Comparison of ENCODE assay signal across 8 cellular contexts in genomic region chr5:6765612-6766525, GRCh38. TPM values are rescaled to one million over a fixed set of nuclear protein-coding genes. Genes with fewer than 3 reads are reported as not detected.
DNase-seq lines count a peak whose midpoint lies in the region; ATAC-seq and TF ChIP-seq lines count a peak whose summit lies in the region.

No MANE protein-coding gene starts in this region.

- peaks cover 7% of the 10 kb centered on the region for H3K4me1 Mint-ChIP-seq in activated naive CD8-positive, alpha-beta T cell treated with anti-CD3 and anti-CD28 coated beads, Interleukin-2, amount 50 U/mL, for 24 hours

- H3K27me3 Mint-ChIP-seq in activated naive CD8-positive, alpha-beta T cell treated with anti-CD3 and anti-CD28 coated beads, Interleukin-2, amount 50 U/mL, for 24 hours = no peaks in the 10 kb centered on the region

- no peak overlapping the region for H3K4me3 ChIP-seq in GM12875 (ENCODE audit: low read depth, low read length)
- peak overlapping the region; percentile 42 for H3K4me3 ChIP-seq in rectal smooth muscle tissue (ENCODE audit: low read length)

- H3K9ac ChIP-seq in rectal smooth muscle tissue (ENCODE audit: low read length) = no peak overlapping the region

- H3K4me1 ChIP-seq in rectal smooth muscle tissue (ENCODE audit: control insufficient read depth, insufficient read depth, low read length) = no peaks in the 10 kb centered on the region

- H3K9me3 Mint-ChIP-seq in activated naive CD8-positive, alpha-beta T cell treated with anti-CD3 and anti-CD28 coated beads, Interleukin-2, amount 50 U/mL, for 24 hours = no peaks in the 10 kb centered on the region

- intact Hi-C loops in left cardiac atrium (cut with DNase I) = loop anchor here in 1 of 2 donors (5.0 to 10.0 kb wide), 4 partner anchors 626 to 1089 kb away; partner anchors contain the start of gene CFAP90

- peak; percentile 80 for TF ChIP-seq CTCF in GM12875 (IDR thresholded peaks at IDR 0.05; ENCODE audit: borderline replicate concordance, insufficient read depth, low read depth, low read length)

- ATAC-seq in HG02588 (IDR thresholded peaks at IDR 0.05; ENCODE audit: unreplicated experiment) = peak; percentile 83
- peak; percentile 70 for ATAC-seq in activated naive CD8-positive, alpha-beta T cell treated with anti-CD3 and anti-CD28 coated beads, Interleukin-2, amount 50 U/mL, for 24 hours
- ATAC-seq in left cardiac atrium = peak; percentile 73
- ATAC-seq in HG03039 (IDR thresholded peaks at IDR 0.05; ENCODE audit: unreplicated experiment) = no peak

- H3K36me3 Mint-ChIP-seq in activated naive CD8-positive, alpha-beta T cell treated with anti-CD3 and anti-CD28 coated beads, Interleukin-2, amount 50 U/mL, for 24 hours (ENCODE audit: low read depth) = no peaks in the 10 kb centered on the region

- DNase-seq in NAMALWA (ENCODE audit: low spot score) (peak; percentile 90), SKM-1 (lab: John Stamatoyannopoulos, UW; ENCODE audit: unreplicated experiment) (peak; percentile 42), left cardiac atrium (peak; percentile 79)
- DNase-seq in activated naive CD8-positive, alpha-beta T cell treated with anti-CD3 and anti-CD28 coated beads, Interleukin-2, amount 50 U/mL, for 24 hours = peak; percentile 81

- no peak overlapping the region for H3K27ac ChIP-seq in rectal smooth muscle tissue (ENCODE audit: low read depth, low read length)

- H3K27me3 ChIP-seq in rectal smooth muscle tissue (ENCODE audit: control insufficient read depth, insufficient read depth, low read length) = no peaks in the 10 kb centered on the region

- H3K36me3 ChIP-seq in rectal smooth muscle tissue (ENCODE audit: control insufficient read depth, insufficient read depth, low read length) = no peaks in the 10 kb centered on the region

- no peak overlapping the region for H3K4me3 Mint-ChIP-seq in activated naive CD8-positive, alpha-beta T cell treated with anti-CD3 and anti-CD28 coated beads, Interleukin-2, amount 50 U/mL, for 24 hours

- H3K27ac Mint-ChIP-seq in activated naive CD8-positive, alpha-beta T cell treated with anti-CD3 and anti-CD28 coated beads, Interleukin-2, amount 50 U/mL, for 24 hours = no peak overlapping the region

RNA-seq across cellular contexts. Expression of gene TENT4A, which starts 52.6 kb away (rescaled TPM):
- 10 to 100 TPM; 12.1 to 14.8 TPM for total RNA-seq in left cardiac atrium
